Comparison of ENCODE assay signal across 8 cellular contexts in the genomic region with DNA sequence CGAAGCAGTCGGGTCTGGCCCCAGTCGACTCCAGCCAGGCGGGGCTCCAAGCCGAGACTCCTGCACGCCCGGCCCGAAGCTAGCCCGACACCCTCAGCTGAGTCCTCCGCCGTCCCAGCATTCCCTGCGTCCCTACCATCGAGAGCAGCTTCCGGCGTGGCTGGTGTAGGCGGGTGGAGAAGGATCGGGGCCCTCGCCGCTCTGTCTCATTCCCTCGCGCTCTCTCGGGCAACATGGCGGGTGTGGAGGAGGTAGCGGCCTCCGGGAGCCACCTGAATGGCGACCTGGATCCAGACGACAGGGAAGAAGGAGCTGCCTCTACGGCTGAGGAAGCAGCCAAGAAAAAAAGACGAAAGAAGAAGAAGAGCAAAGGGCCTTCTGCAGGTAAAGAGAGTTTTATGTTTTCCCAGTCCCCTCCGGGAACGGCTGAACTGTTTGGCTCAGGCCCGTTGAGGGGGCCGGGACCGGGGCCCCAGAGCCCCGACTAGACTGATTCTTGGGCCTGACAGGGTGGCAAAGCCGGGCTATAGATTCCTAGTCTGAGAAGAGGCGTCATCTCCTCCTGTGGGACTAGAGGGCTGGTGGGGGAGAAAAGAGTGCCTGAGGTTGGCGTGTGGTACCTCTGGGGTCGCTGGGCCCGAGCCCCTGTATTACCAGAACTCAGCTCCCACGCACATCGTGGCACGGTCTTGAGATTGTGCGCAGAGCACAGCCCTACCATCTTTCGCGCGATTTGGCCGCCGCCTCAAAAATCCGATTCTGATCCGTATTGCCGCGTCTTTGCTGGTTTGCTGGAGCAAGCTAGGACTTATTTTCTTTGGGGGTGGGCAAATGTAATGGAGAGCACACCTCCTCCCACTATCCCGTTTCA. TPM values are rescaled to one million over a fixed set of nuclear protein-coding genes. Genes with fewer than 3 reads are reported as not detected.
A peak's percentile ranks its signal among the peaks of the same experiment; 100 is the strongest.
DNase-seq lines count a peak whose midpoint lies in the region; ATAC-seq and TF ChIP-seq lines count a peak whose summit lies in the region.

A gene (plus strand): TSS at position 206 of the 871 bp plus-strand sequence. CDS start 28 bp downstream, at position 234.

- intact Hi-C loops in dendritic cell treated with granulocyte-macrophage colony-stimulating factor and Interleukin-4, amounts not matched to agents 40 ng/mL and 50 ng/mL, for 4 days (cut with micrococcal nuclease), result loop anchor here (2.0 kb wide), 1 partner anchor 255 kb away; no protein-coding TSS in a partner anchor
- intact Hi-C loops in left lung (cut with DNase I), result no loop called here

- H3K9me3 Mint-ChIP-seq in dendritic cell treated with granulocyte-macrophage colony-stimulating factor and Interleukin-4, amounts not matched to agents 40 ng/mL and 50 ng/mL, for 4 days, result no peaks in the 10 kb centered on the region

- ATAC-seq in GM19372 (IDR thresholded peaks at IDR 0.05; ENCODE audit: low read depth, unreplicated experiment), result peak; percentile 94
- peak; percentile 94 for ATAC-seq in HG03558 (IDR thresholded peaks at IDR 0.05; ENCODE audit: extremely low read depth, unreplicated experiment)
- ATAC-seq in left lung, result peak; percentile 99

- peaks cover 30% of the 10 kb centered on the region for H3K4me1 Mint-ChIP-seq in dendritic cell treated with granulocyte-macrophage colony-stimulating factor and Interleukin-4, amounts not matched to agents 40 ng/mL and 50 ng/mL, for 4 days (ENCODE audit: low read depth)

- peak within 1 kb of the TSS; percentile 74 for H3K4me3 ChIP-seq in left lung

- H3K36me3 ChIP-seq in left lung, result peaks cover 0 to 31% of the 10 kb centered on the region in 2 donors

- peak within 1 kb of the TSS; percentile 99 for H3K4me3 Mint-ChIP-seq in dendritic cell treated with granulocyte-macrophage colony-stimulating factor and Interleukin-4, amounts not matched to agents 40 ng/mL and 50 ng/mL, for 4 days

- H3K36me3 Mint-ChIP-seq in dendritic cell treated with granulocyte-macrophage colony-stimulating factor and Interleukin-4, amounts not matched to agents 40 ng/mL and 50 ng/mL, for 4 days (ENCODE audit: low read depth), result peaks cover 46% of the 10 kb centered on the region

- H3K4me1 ChIP-seq in left lung, result peaks cover 13 to 31% of the 10 kb centered on the region in 2 donors

- peak within 1 kb of the TSS; percentile 96 for H3K27ac Mint-ChIP-seq in dendritic cell treated with granulocyte-macrophage colony-stimulating factor and Interleukin-4, amounts not matched to agents 40 ng/mL and 50 ng/mL, for 4 days

- TF ChIP-seq CTCF in left lung (IDR thresholded peaks at IDR 0.05), result no peak

- H3K27me3 Mint-ChIP-seq in dendritic cell treated with granulocyte-macrophage colony-stimulating factor and Interleukin-4, amounts not matched to agents 40 ng/mL and 50 ng/mL, for 4 days, result peaks cover 4% of the 10 kb centered on the region

- DNase-seq in C1 segment of cervical spinal cord (lab: John Stamatoyannopoulos, UW) (peak; percentile 64 to 95 (median 92)), NCI-H748 treated with DMSO at 0.1 percent for 48 hours (lab: John Stamatoyannopoulos, UW) (peak; percentile 89), left lung (peak; percentile 96 to 98)
- DNase-seq in activated CD4-positive, alpha-beta T cell treated with anti-CD3 and anti-CD28 coated beads, Interleukin-2, amount 50 U/mL, for 24 hours (ENCODE audit: low read depth in 1 of 2, low spot score in 1 of 2), result peak; percentile 89 to 94
- peak; percentile 90 to 91 for DNase-seq in stimulated activated CD4-positive, alpha-beta T cell treated with anti-CD3 and anti-CD28 coated beads, Interleukin-2, amount 100 ng/mL, for 48 hours

- H3K27me3 ChIP-seq in left lung, result no peaks in the 10 kb centered on the region

- no peaks in the 10 kb centered on the region for H3K9me3 ChIP-seq in left lung

- H3K27ac ChIP-seq in left lung, result peak within 1 kb of the TSS; percentile 92 to 94

RNA-seq across cellular contexts. Expression of the gene that starts here (rescaled TPM):
- 10 to 100 TPM; 56.3 to 57.5 TPM for total RNA-seq in left lung

Comparison
In these comparisons a context has a peak if more than half of its experiments do, and no peak if none do; other contexts are left out.
1. Peak in every context shown above with its lines: DNase-seq, ATAC-seq, H3K4me3 ChIP-seq and H3K27ac ChIP-seq.